In the genomic region with DNA sequence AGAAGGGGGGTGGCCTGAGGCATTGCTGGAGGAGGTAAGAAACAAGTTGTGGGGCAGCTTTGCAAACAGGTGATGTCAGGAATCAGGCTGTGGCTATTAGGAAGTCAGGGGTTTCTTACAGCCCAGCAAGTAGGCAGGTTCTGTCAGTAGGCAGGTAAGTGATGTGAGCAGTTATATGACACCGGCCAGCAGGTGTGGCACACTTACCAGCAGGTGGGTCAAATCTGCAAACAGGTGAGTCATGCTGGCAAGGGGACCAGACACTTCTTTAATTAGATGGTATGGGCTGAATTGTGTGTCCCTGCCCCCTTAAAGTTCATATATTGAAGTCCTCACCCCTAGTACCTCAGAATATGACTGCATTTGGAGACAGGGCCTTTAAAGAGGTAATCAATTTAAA, we compare ENCODE assay signal across 19 cellular contexts. TPM values are rescaled to one million over a fixed set of nuclear protein-coding genes. Genes with fewer than 3 reads are reported as not detected.
DNase-seq lines count a peak whose midpoint lies in the region; ATAC-seq and TF ChIP-seq lines count a peak whose summit lies in the region.
"Had no signal": no experiment of that assay in that cellular context is flagged by ENCODE, and none has a peak within 500 bp of the region (broad histone marks: within the 10 kb centered on the region; RNA-seq: fewer than 3 reads in every experiment).

No MANE protein-coding gene starts in this region.

- 20 to 50% methylated on average over 1 of the region's 1 CpG for WGBS in transverse colon (ENCODE audit: low coverage in 1 of 2), 2 donors

- H3K27me3 ChIP-seq in RWPE2 (ENCODE audit: insufficient read depth, poor library complexity, severe bottlenecking) (no peaks in the 10 kb centered on the region), transverse colon (no peaks in the 10 kb centered on the region)

- TF ChIP-seq CTCF in RWPE2 (IDR thresholded peaks at IDR 0.05; ENCODE audit: poor library complexity, severe bottlenecking) (no peak), transverse colon (IDR thresholded peaks at IDR 0.05) (peak in 1 of 5 experiments; percentile 12)

- no peak for TF ChIP-seq POLR2A in transverse colon (IDR thresholded peaks at IDR 0.05)

- ATAC-seq in RWPE2 (ENCODE audit: low read depth), result peak; percentile 51; the same call in 2 of the 3 replicates
- no peak for ATAC-seq in GM18517 (IDR thresholded peaks at IDR 0.05; ENCODE audit: unreplicated experiment)
- no peak for ATAC-seq in GM21825 (IDR thresholded peaks at IDR 0.05; ENCODE audit: unreplicated experiment)
- ATAC-seq: K562; left ventricle myocardium superior; naive thymus-derived CD4-positive, alpha-beta T cell; psoas muscle had no signal

- H3K9me3 ChIP-seq in RWPE2 (ENCODE audit: severe bottlenecking) (no peaks in the 10 kb centered on the region), transverse colon (no peaks in the 10 kb centered on the region)
- H3K9me3 ChIP-seq: psoas muscle had no signal

- intact Hi-C loops in transverse colon (cut with DNase I; ENCODE audit: low total_unique reads), result no loop called here

- DNase-seq in NCI-H2081 (lab: John Stamatoyannopoulos, UW) (peak; percentile 5 to 73), NCI-H2081 treated with DMSO at 0.1 percent for 48 hours (lab: John Stamatoyannopoulos, UW) (no peak), NCI-H2107 treated with DMSO at 0.1 percent for 48 hours (lab: John Stamatoyannopoulos, UW; ENCODE audit: unreplicated experiment) (peak; percentile 75), RWPE2 (ENCODE audit: low spot score) (no peak), transverse colon (peak; percentile 65), dermis blood vessel endothelial cell (no peak)
- DNase-seq: activated naive CD8-positive, alpha-beta T cell treated with anti-CD3 and anti-CD28 coated beads, Interleukin-2, amount 10 ng/mL, durations not matched to agents 7 days and 5 days; activated T-cell treated with anti-CD3 and anti-CD28 coated beads for 4 hours; C1 segment of cervical spinal cord; effector memory CD4-positive, alpha-beta T cell; left ventricle myocardium superior; naive thymus-derived CD4-positive, alpha-beta T cell; NCI-H1930; psoas muscle had no signal

- H3K4me1 ChIP-seq in RWPE2 (ENCODE audit: insufficient read depth, poor library complexity, severe bottlenecking) (no peaks in the 10 kb centered on the region), transverse colon (no peaks in the 10 kb centered on the region)

- no peak for TF ChIP-seq EP300 in transverse colon (IDR thresholded peaks at IDR 0.05; ENCODE audit: low read depth)

- in situ Hi-C loops in transverse colon (cut with MboI; ENCODE audit: low pct_ligation_motif_present in 1 of 4, low pct_unique_long_range_greater_than_20kb in 1 of 4, low sequenced_read_pairs in 3 of 4), result no loop called here

- H3K36me3 ChIP-seq in RWPE2 (ENCODE audit: low read depth) (no peaks in the 10 kb centered on the region), transverse colon (no peaks in the 10 kb centered on the region)

- H3K4me3 ChIP-seq in RWPE2 (ENCODE audit: severe bottlenecking) (no peak overlapping the region), transverse colon (no peak overlapping the region)
- H3K4me3 ChIP-seq: K562, psoas muscle had no signal

- H3K27ac ChIP-seq in RWPE2 (ENCODE audit: poor library complexity, severe bottlenecking) (no peak overlapping the region), transverse colon (no peak overlapping the region)
- H3K27ac ChIP-seq: psoas muscle had no signal

RNA-seq across cellular contexts. Expression of a gene that starts 16.4 kb away (rescaled TPM):
- total RNA-seq in transverse colon (10 to 100 TPM; 14.3 to 24.0 (median 19.8) TPM), dermis blood vessel endothelial cell (4.9 and 6.9 TPM in 2 replicates)
- total RNA-seq: A172 had no signal

RNA-seq across cellular contexts. Expression of a gene that starts 57.4 kb away (rescaled TPM):
- 1 to 10 TPM in 2 of 4 donors, not detected in 2; 3.3 to 5.5 TPM for total RNA-seq in transverse colon
- 0.17 TPM in 1 of 2 replicates, not detected in the other for total RNA-seq in dermis blood vessel endothelial cell
- total RNA-seq: A172; K562; T-helper 1 cell treated with Interleukin-12 subunit alpha and Interleukin-12 subunit beta and Interleukin-4 antibody, amounts not matched to agents 30 ng/mL and 1 ng/mL, for 36 hours had no signal

Comparison
In these comparisons a context has a peak if more than half of its experiments do, and no peak if none do; other contexts are left out.
1. DNase-seq: peak in NCI-H2081 (2 of 2), NCI-H2107 treated with DMSO at 0.1 percent for 48 hours (single experiment) and transverse colon (single experiment); none in NCI-H2081 treated with DMSO at 0.1 percent for 48 hours (single experiment), RWPE2 (single experiment) and dermis blood vessel endothelial cell (single experiment).